In genomic region chr14:40629144-40629543, GRCh38 we compare ENCODE assay signal across 1 cellular context.
TF ChIP-seq lines count a peak whose summit lies in the region.

No MANE protein-coding gene starts in this region.

TF ChIP-seq in GM23338, 12 proteins besides CTCF, POLR2A, EP300 and RAD21 (continued from another document):
- TF ChIP-seq ZNF462 (CRISPR knock-in tag; IDR thresholded peaks at IDR 0.05) (no peak), CREB1 (CRISPR knock-in tag; IDR thresholded peaks at IDR 0.05; ENCODE audit: low read depth) (no peak)
